18 cellular contexts compared by ENCODE assay signal in genomic region chr10:59607971-59608370, GRCh38.
A peak's percentile ranks its signal among the peaks of the same experiment; 100 is the strongest.
DNase-seq lines count a peak whose midpoint lies in the region; ATAC-seq, FAIRE-seq and TF ChIP-seq lines count a peak whose summit lies in the region.
"Had no signal": no experiment of that assay in that cellular context is flagged by ENCODE, and none has a peak within 500 bp of the region (broad histone marks: within the 10 kb centered on the region; RNA-seq: fewer than 3 reads in every experiment).

No MANE protein-coding gene starts in this region.

- H3K4me1 Mint-ChIP-seq in nephron, result peaks cover 10% of the 10 kb centered on the region
- H3K4me1 Mint-ChIP-seq: CD4-positive, CD25-positive, alpha-beta regulatory T cell had no signal

- H3K36me3 Mint-ChIP-seq in nephron (ENCODE audit: low read depth), result no peaks in the 10 kb centered on the region
- H3K36me3 Mint-ChIP-seq: CD4-positive, CD25-positive, alpha-beta regulatory T cell had no signal

- no peak overlapping the region for H2BK15ac ChIP-seq in IMR-90 (ENCODE audit: low read depth, low read length)

- H2AK5ac ChIP-seq in IMR-90 (ENCODE audit: low read depth, low read length), result no peak overlapping the region

- no peak overlapping the region for H3K4me3 Mint-ChIP-seq in nephron

- no peak overlapping the region for H3K14ac ChIP-seq in IMR-90 (replicated peaks; ENCODE audit: low read depth, low read length)

- H3K27ac Mint-ChIP-seq in nephron, result peak overlapping the region in 2 of 3 experiments; percentile 14 to 81
- H3K27ac Mint-ChIP-seq: CD4-positive, CD25-positive, alpha-beta regulatory T cell had no signal

- H3K27me3 ChIP-seq in IMR-90 (ENCODE audit: control insufficient read depth, insufficient read depth, low read length) (no peaks in the 10 kb centered on the region), K562 (ENCODE audit: control insufficient read depth in 2 of 2, insufficient read depth in 2 of 2, low read length in 2 of 2) (no peaks in the 10 kb centered on the region), right atrium auricular region (no peaks in the 10 kb centered on the region), upper lobe of right lung (no peaks in the 10 kb centered on the region)
- H3K27me3 ChIP-seq: MG63 had no signal

- 36% methylated on average over 4 of the region's 4 CpGs for WGBS in A549 (ENCODE audit: missing lambda C conversion rate)
- WGBS in IMR-90 (ENCODE audit: extremely low coverage in 2 of 2, insufficient read length in 1 of 2), 2 experiments, result no CpG with 5 or more reads among the region's 4 CpGs
- WGBS in K562 (ENCODE audit: insufficient coverage, low coverage, missing lambda C conversion rate), result 0% methylated on average over 4 of the region's 4 CpGs

- TF ChIP-seq RAD21 in A549 (conservative IDR thresholded peaks at IDR 0.05 in 1 of 2, IDR thresholded peaks at IDR 0.05 in 1 of 2) (no peak), IMR-90 (IDR thresholded peaks at IDR 0.05; ENCODE audit: low read length) (no peak), K562 (CRISPR knock-in tag; conservative IDR thresholded peaks at IDR 0.05 in 1 of 2, IDR thresholded peaks at IDR 0.05 in 1 of 2) (no peak)

- no peak overlapping the region for H3K27ac ChIP-seq in A549
- no peak overlapping the region for H3K27ac ChIP-seq in IMR-90 (ENCODE audit: insufficient read depth, low read length)
- no peak overlapping the region for H3K27ac ChIP-seq in K562 (ENCODE audit: extremely low read depth, low read depth, low read length)
- no peak overlapping the region for H3K27ac ChIP-seq in right atrium auricular region
- H3K27ac ChIP-seq in upper lobe of right lung, result no peak overlapping the region

- BruUV-seq in IMR-90 (replicated peaks; lab: Mats Ljungman, UMichigan), result no TSS peak
- BruUV-seq in K562 (replicated peaks; lab: Mats Ljungman, UMichigan), result no TSS peak

- intact Hi-C loops in IMR-90 (cut with micrococcal nuclease) (no loop called here), K562 (cut with micrococcal nuclease) (no loop called here), upper lobe of right lung (cut with DNase I) (no loop called here)

- CTCF ChIA-PET in A549 (lab: Yijun Ruan, JAX) (interaction anchor here (1.2 to 1.9 kb wide), 2 partner anchors 13 to 15 kb away, joined by 3 to 8 read pairs; no protein-coding TSS in a partner anchor), IMR-90 (lab: Yijun Ruan, JAX) (interaction anchor here (0.7 to 1.3 kb wide), 2 partner anchors 15 to 207 kb away, joined by 3 to 9 read pairs; no protein-coding TSS in a partner anchor), K562 (lab: Yijun Ruan, JAX; ENCODE audit: low intra/inter-chr PET ratio) (no interaction called here)

- H3K56ac ChIP-seq in IMR-90 (ENCODE audit: extremely low read depth, insufficient read depth, low read length), result no peak overlapping the region

- no peak for TF ChIP-seq CTCF in A549 (IDR thresholded peaks at IDR 0.05)
- TF ChIP-seq CTCF in IMR-90 (conservative IDR thresholded peaks at IDR 0.05; ENCODE audit: low read depth, low read length), result no peak
- no peak for TF ChIP-seq CTCF in K562 (IDR thresholded peaks at IDR 0.05 in 2 of 3, conservative IDR thresholded peaks at IDR 0.05 in 1 of 3; ENCODE audit: insufficient read depth in 2 of 3, low read depth in 1 of 3, low read length in 3 of 3)
- TF ChIP-seq CTCF in nephron (IDR thresholded peaks at IDR 0.05; ENCODE audit: unreplicated experiment in 3 of 3), result no peak
- TF ChIP-seq CTCF in right atrium auricular region (IDR thresholded peaks at IDR 0.05), result no peak
- no peak for TF ChIP-seq CTCF in upper lobe of right lung (IDR thresholded peaks at IDR 0.05)

- no peaks in the 10 kb centered on the region for H3K9me3 ChIP-seq in A549
- H3K9me3 ChIP-seq in IMR-90 (ENCODE audit: control insufficient read depth, insufficient read depth, low read length), result no peaks in the 10 kb centered on the region
- H3K9me3 ChIP-seq in K562 (replicated peaks; ENCODE audit: control insufficient read depth, insufficient read depth, low read depth, low read length), result no peaks in the 10 kb centered on the region
- H3K9me3 ChIP-seq in right atrium auricular region, result no peaks in the 10 kb centered on the region
- H3K9me3 ChIP-seq in upper lobe of right lung, result no peaks in the 10 kb centered on the region
- H3K9me3 ChIP-seq: MG63, SK-N-SH had no signal

- DNase-seq in A549 (ENCODE audit: low read depth in 1 of 2, low spot score in 1 of 2) (no peak), IMR-90 (no peak), K562 (ENCODE audit: extremely low read depth in 1 of 4, low spot score in 3 of 4) (no peak), right atrium auricular region (ENCODE audit: low spot score) (no peak), upper lobe of right lung (no peak)
- DNase-seq: CD4-positive, CD25-positive, alpha-beta regulatory T cell; DND-41; Kasumi-1; MG63; NCI-H1930; NCI-H226; NCI-H524; NK-92 treated with Interleukin-12 subunit alpha and Interleukin-12 subunit beta, amount 100 ng/mL, for 24 hours; SIG-M5; SK-N-SH had no signal

- H3K9me1 ChIP-seq in IMR-90 (ENCODE audit: insufficient read depth, low read length), result no peaks in the 10 kb centered on the region
- H3K9me1 ChIP-seq in K562 (ENCODE audit: control insufficient read depth, insufficient read depth, low read length), result no peaks in the 10 kb centered on the region

- H3K36me3 ChIP-seq in IMR-90 (ENCODE audit: control insufficient read depth, insufficient read depth, low read length) (no peaks in the 10 kb centered on the region), K562 (ENCODE audit: control insufficient read depth, insufficient read depth, low read length) (no peaks in the 10 kb centered on the region), right atrium auricular region (no peaks in the 10 kb centered on the region), upper lobe of right lung (no peaks in the 10 kb centered on the region)
- H3K36me3 ChIP-seq: MG63 had no signal

- no peak overlapping the region for H2BK120ac ChIP-seq in IMR-90 (ENCODE audit: low read depth, low read length)

- ATAC-seq in A549 (no peak), IMR-90 (ENCODE audit: low read depth) (no peak), K562 (no peak), upper lobe of right lung (no peak), HG03521 (IDR thresholded peaks at IDR 0.05; ENCODE audit: unreplicated experiment) (no peak)
- ATAC-seq: GM12878 had no signal

- H3K79me2 ChIP-seq in K562 (ENCODE audit: control insufficient read depth, insufficient read depth, low read length), result no peaks in the 10 kb centered on the region

- H3K4me3 ChIP-seq in A549 (no peak overlapping the region), IMR-90 (ENCODE audit: insufficient read depth, low read depth, low read length) (no peak overlapping the region), K562 (no peak overlapping the region), right atrium auricular region (no peak overlapping the region), upper lobe of right lung (no peak overlapping the region)
- H3K4me3 ChIP-seq: GM12878, MG63 had no signal

- no peak overlapping the region for H3K9ac ChIP-seq in IMR-90 (ENCODE audit: low read depth, low read length)
- H3K9ac ChIP-seq in K562 (ENCODE audit: insufficient read depth in 1 of 2, low read depth in 2 of 2, low read length in 2 of 2), result no peak overlapping the region
- H3K9ac ChIP-seq: SK-N-SH had no signal

- H4K5ac ChIP-seq in IMR-90 (ENCODE audit: low read depth, low read length), result no peak overlapping the region

- H3K9me3 Mint-ChIP-seq in nephron, result no peaks in the 10 kb centered on the region
- H3K9me3 Mint-ChIP-seq: CD4-positive, CD25-positive, alpha-beta regulatory T cell had no signal

- no peak for TF ChIP-seq POLR2A in A549 (IDR thresholded peaks at IDR 0.05; ENCODE audit: low read length)
- no peak for TF ChIP-seq POLR2A in IMR-90 (IDR thresholded peaks at IDR 0.05; ENCODE audit: low read depth, low read length)
- no peak for TF ChIP-seq POLR2A in K562 (conservative IDR thresholded peaks at IDR 0.05)

- H3K79me1 ChIP-seq in IMR-90 (ENCODE audit: low read depth in 1 of 2, low read length in 2 of 2), result no peaks in the 10 kb centered on the region

- peaks cover 4% of the 10 kb centered on the region for H3K27me3 Mint-ChIP-seq in nephron (ENCODE audit: low read depth)

- no peak overlapping the region for H4K91ac ChIP-seq in IMR-90 (ENCODE audit: insufficient read depth, low read depth, low read length)

- H2BK5ac ChIP-seq in IMR-90 (ENCODE audit: low read depth, low read length, poor library complexity, severe bottlenecking), result no peak overlapping the region

- no peak overlapping the region for H4K8ac ChIP-seq in IMR-90 (ENCODE audit: low read depth in 2 of 2, low read length in 2 of 2)

- TF ChIP-seq EP300 in A549 (IDR thresholded peaks at IDR 0.05) (no peak), K562 (IDR thresholded peaks at IDR 0.05; ENCODE audit: low read length) (no peak)

- H2BK20ac ChIP-seq in IMR-90 (ENCODE audit: low read depth, low read length), result no peak overlapping the region

- H2AK9ac ChIP-seq in IMR-90 (replicated peaks; ENCODE audit: low read depth, low read length, poor library complexity), result no peak overlapping the region

- POLR2A ChIA-PET in A549 (lab: Yijun Ruan, JAX) (no interaction called here), IMR-90 (lab: Charles Lee; ENCODE audit: unreplicated experiment) (no interaction called here), K562 (lab: Yijun Ruan, JAX) (no interaction called here)

- H3K23ac ChIP-seq in IMR-90 (ENCODE audit: low read depth, low read length), result no peak overlapping the region

- in situ Hi-C loops in IMR-90 (cut with MboI; ENCODE audit: low sequenced_read_pairs) (loop anchor here (25.0 kb wide), 1 partner anchor 646 kb away; no protein-coding TSS in a partner anchor), K562 (cut with MboI) (no loop called here)

- dilution Hi-C loops in IMR-90 (cut with HindIII; ENCODE audit: low sequenced_read_pairs, unreplicated experiment), result no loop called here

- H3K4ac ChIP-seq in IMR-90 (ENCODE audit: low read depth, low read length), result no peak overlapping the region

- H2AFZ ChIP-seq in IMR-90 (replicated peaks; ENCODE audit: low read length, poor library complexity), result no peak overlapping the region
- H2AFZ ChIP-seq in K562 (ENCODE audit: low read depth, low read length), result no peak overlapping the region

- no peaks in the 10 kb centered on the region for H3K4me1 ChIP-seq in A549
- no peaks in the 10 kb centered on the region for H3K4me1 ChIP-seq in IMR-90 (ENCODE audit: control insufficient read depth, insufficient read depth, low read length)
- no peaks in the 10 kb centered on the region for H3K4me1 ChIP-seq in K562 (replicated peaks in 1 of 2; ENCODE audit: control insufficient read depth in 2 of 2, insufficient read depth in 2 of 2, low read length in 2 of 2)
- H3K4me1 ChIP-seq in right atrium auricular region, result no peaks in the 10 kb centered on the region
- no peaks in the 10 kb centered on the region for H3K4me1 ChIP-seq in upper lobe of right lung

- H3K18ac ChIP-seq in IMR-90 (ENCODE audit: low read depth, low read length), result no peak overlapping the region

- FAIRE-seq in A549 (lab: Jason Lieb, UNC) (no peak), K562 (lab: Jason Lieb, UNC) (no peak)
- FAIRE-seq: GM12878 had no signal

- H4K20me1 ChIP-seq in IMR-90 (ENCODE audit: insufficient read depth, low read length) (no peaks in the 10 kb centered on the region), K562 (replicated peaks; ENCODE audit: control insufficient read depth, insufficient read depth, low read length) (no peaks in the 10 kb centered on the region)

- no peak overlapping the region for H3K4me2 ChIP-seq in A549
- H3K4me2 ChIP-seq in IMR-90 (ENCODE audit: low read depth, low read length), result no peak overlapping the region
- H3K4me2 ChIP-seq in K562 (ENCODE audit: insufficient read depth, low read length), result no peak overlapping the region
- H3K4me2 ChIP-seq: SK-N-SH had no signal

Comparison
In these comparisons a context has a peak if more than half of its experiments do, and no peak if none do; other contexts are left out.
1. Of the 35 proteins assayed by ChIP-seq in both K562 and A549: peak only in K562: none; only in A549: none; in both: MAFK; in neither: 34.